24 cellular contexts compared by ENCODE assay signal in genomic region chr12:14578646-14579045, GRCh38. TPM values are rescaled to one million over a fixed set of nuclear protein-coding genes. Genes with fewer than 3 reads are reported as not detected.
"Had no signal": no experiment of that assay in that cellular context is flagged by ENCODE, and none has a peak within 500 bp of the region (broad histone marks: within the 10 kb centered on the region; RNA-seq: fewer than 3 reads in every experiment).

No MANE protein-coding gene starts in this region.

- ATAC-seq: effector memory CD8-positive, alpha-beta T cell; esophagus mucosa; left lobe of liver; lower lobe of right lung; naive thymus-derived CD4-positive, alpha-beta T cell; sciatic nerve; stimulated activated naive CD8-positive, alpha-beta T cell treated with anti-CD3 and anti-CD28 coated beads, Interleukin-15, Interleukin-2, amounts not matched to agents 100 U/mL and 50 U/mL, for 24 hours had no signal

- H3K4me3 ChIP-seq: lower lobe of right lung, upper lobe of left lung had no signal

- DNase-seq: activated CD8-positive, alpha-beta memory T cell treated with anti-CD3 and anti-CD28 coated beads for 24 hours; activated CD8-positive, alpha-beta memory T cell treated with anti-CD3 and anti-CD28 coated beads, Interleukin-2, amount 50 U/mL, for 4 hours; activated naive CD4-positive, alpha-beta T cell treated with Interleukin-2 at 50 U/mL for 16 hours; activated naive CD8-positive, alpha-beta T cell treated with anti-CD3 and anti-CD28 coated beads for 36 hours; activated T-cell treated with anti-CD3 and anti-CD28 coated beads, Interleukin-2, amount 50 U/mL, for 24 hours; central memory CD4-positive, alpha-beta T cell; effector memory CD8-positive, alpha-beta T cell; foreskin melanocyte; immature natural killer cell; lower lobe of right lung; naive thymus-derived CD4-positive, alpha-beta T cell; small intestine; stimulated activated CD4-positive, alpha-beta T cell treated with anti-CD3 and anti-CD28 coated beads, Interleukin-15, amount 100 ng/mL, for 24 hours; stimulated activated naive CD8-positive, alpha-beta T cell treated with anti-CD3 and anti-CD28 coated beads, Interleukin-15, Interleukin-2, amounts not matched to agents 100 U/mL and 50 U/mL, for 24 hours; upper lobe of left lung had no signal

- H3K27me3 Mint-ChIP-seq: activated T-cell treated with anti-CD3 and anti-CD28 coated beads, Interleukin-2, amount 50 U/mL, for 24 hours had no signal

- H3K27ac Mint-ChIP-seq: activated naive CD8-positive, alpha-beta T cell treated with anti-CD3 and anti-CD28 coated beads for 36 hours; activated T-cell treated with anti-CD3 and anti-CD28 coated beads, Interleukin-2, amount 50 U/mL, for 24 hours; activated T-helper 2 cell treated with anti-CD3 and anti-CD28 coated beads, Interferon-gamma antibody, Interleukin-2, Interleukin-4, amounts not matched to agents 10 μg/mL and 5 μg/mL and 100 μg/mL, durations not matched to agents 14 hours and 24 hours and 36 hours; effector memory CD8-positive, alpha-beta T cell; naive thymus-derived CD4-positive, alpha-beta T cell had no signal

- H3K9me3 ChIP-seq: lower lobe of right lung, upper lobe of left lung had no signal

- H3K36me3 Mint-ChIP-seq: activated naive CD8-positive, alpha-beta T cell treated with anti-CD3 and anti-CD28 coated beads for 36 hours; immature natural killer cell; naive thymus-derived CD4-positive, alpha-beta T cell had no signal

- H3K4me1 Mint-ChIP-seq: neural crest cell had no signal

- H3K9me3 Mint-ChIP-seq: activated T-cell treated with anti-CD3 and anti-CD28 coated beads, Interleukin-2, amount 50 U/mL, for 24 hours; activated T-helper 2 cell treated with anti-CD3 and anti-CD28 coated beads, Interferon-gamma antibody, Interleukin-2, Interleukin-4, amounts not matched to agents 10 μg/mL and 5 μg/mL and 100 μg/mL, durations not matched to agents 14 hours and 24 hours and 36 hours; effector memory CD8-positive, alpha-beta T cell; immature natural killer cell; naive thymus-derived CD4-positive, alpha-beta T cell had no signal

- H3K4me3 Mint-ChIP-seq: activated naive CD8-positive, alpha-beta T cell treated with anti-CD3 and anti-CD28 coated beads for 36 hours; activated T-cell treated with anti-CD3 and anti-CD28 coated beads, Interleukin-2, amount 50 U/mL, for 24 hours; effector memory CD8-positive, alpha-beta T cell; immature natural killer cell; neural crest cell had no signal

- FAIRE-seq: astrocyte, endothelial cell of umbilical vein, small intestine, TTC549 had no signal

- H3K36me3 ChIP-seq: lower lobe of right lung, upper lobe of left lung had no signal

- H3K27me3 ChIP-seq: upper lobe of left lung had no signal

- H3K27ac ChIP-seq: lower lobe of right lung, upper lobe of left lung had no signal

RNA-seq across cellular contexts. Expression of gene PLBD1, which starts 11.0 kb away (rescaled TPM):
- total RNA-seq: activated T-helper 2 cell treated with anti-CD3 and anti-CD28 coated beads, Interferon-gamma antibody, Interleukin-2, Interleukin-4, amounts not matched to agents 10 μg/mL and 5 μg/mL and 100 μg/mL, durations not matched to agents 14 hours and 24 hours and 36 hours; endothelial cell of umbilical vein; T-helper 2 cell treated with Interferon-gamma antibody and Interleukin-4, amounts not matched to agents 100 ng/mL and 5 ng/mL, for 36 hours had no signal
